ENCODE assay signal across 9 cellular contexts in genomic region chr9:111298831-111299603, GRCh38. TPM values are rescaled to one million over a fixed set of nuclear protein-coding genes. Genes with fewer than 3 reads are reported as not detected.
A peak's percentile ranks its signal among the peaks of the same experiment; 100 is the strongest.
DNase-seq lines count a peak whose midpoint lies in the region; TF ChIP-seq lines count a peak whose summit lies in the region.
"Had no signal": no experiment of that assay in that cellular context is flagged by ENCODE, and none has a peak within 500 bp of the region (broad histone marks: within the 10 kb centered on the region; RNA-seq: fewer than 3 reads in every experiment).

No MANE protein-coding gene starts in this region.

- H3K4me1 Mint-ChIP-seq in MCF 10A (ENCODE audit: insufficient read depth, unreplicated experiment), result peaks cover 6% of the 10 kb centered on the region
- H3K4me1 Mint-ChIP-seq: activated B cell treated with CpG ODN at 0.5 μM for 24 hours had no signal

- POLR2A ChIA-PET in HEK293 (lab: Yijun Ruan, JAX) (no interaction called here), MCF 10A (lab: Yijun Ruan, JAX) (no interaction called here)

- no peak overlapping the region for H3K27ac Mint-ChIP-seq in MCF 10A (ENCODE audit: low read depth, unreplicated experiment)
- H3K27ac Mint-ChIP-seq: activated B cell treated with CpG ODN at 0.5 μM for 24 hours had no signal

- H3K36me3 ChIP-seq in HEK293 (ENCODE audit: control insufficient read depth in 2 of 2, insufficient read depth in 1 of 2, low read length in 2 of 2), result no peaks in the 10 kb centered on the region

- CTCF ChIA-PET in HEK293 (lab: Yijun Ruan, JAX) (interaction anchor here (0.5 to 1.4 kb wide), 19 partner anchors 18 to 1116 kb away, joined by 3 to 6 read pairs (median 3); partner anchors contain the start of gene LPAR1), MCF 10A (lab: Yijun Ruan, JAX) (interaction anchor here (0.5 to 2.0 kb wide), 17 partner anchors 9 to 1252 kb away, joined by 3 to 8 read pairs (median 3); no protein-coding TSS in a partner anchor)

- H3K9me3 Mint-ChIP-seq in MCF 10A (ENCODE audit: unreplicated experiment), result no peaks in the 10 kb centered on the region

- H3K9me3 ChIP-seq in HEK293 (ENCODE audit: control insufficient read depth, insufficient read depth, low read depth, low read length), result no peaks in the 10 kb centered on the region

- H3K4me3 ChIP-seq in HEK293 (ENCODE audit: low read depth, low read length), result no peak overlapping the region

- no peak overlapping the region for H3K4me3 Mint-ChIP-seq in MCF 10A (ENCODE audit: unreplicated experiment)
- H3K4me3 Mint-ChIP-seq: activated B cell treated with CpG ODN at 0.5 μM for 24 hours had no signal

- BruUV-seq in MCF 10A (replicated peaks; lab: Mats Ljungman, UMichigan), result no TSS peak

- H3K27me3 Mint-ChIP-seq in MCF 10A (ENCODE audit: insufficient read depth, unreplicated experiment), result no peaks in the 10 kb centered on the region
- H3K27me3 Mint-ChIP-seq: activated B cell treated with CpG ODN at 0.5 μM for 24 hours had no signal

- TF ChIP-seq CTCF in HEK293 (tag by site-specific recombination; IDR thresholded peaks at IDR 0.05) (no peak), MCF 10A (IDR thresholded peaks at IDR 0.05; ENCODE audit: unreplicated experiment) (peak; percentile 70)

- DNase-seq in DMS 273 treated with DMSO at 0.1 percent for 48 hours (lab: John Stamatoyannopoulos, UW) (peak; percentile 9), NCI-H460 (ENCODE audit: extremely low read depth, low read depth) (peak; percentile 60), MCF 10A (ENCODE audit: unreplicated experiment) (peak; percentile 67), inferior parietal cortex (ENCODE audit: extremely low spot score) (peak; percentile 87), smooth muscle cell of the brain vasculature (ENCODE audit: low read depth, low spot score) (peak; percentile 79)
- no peak for DNase-seq in stimulated activated CD4-positive, alpha-beta T cell treated with anti-CD3 and anti-CD28 coated beads, Interleukin-4, amount 100 ng/mL, for 4 hours
- no peak for DNase-seq in NK-92 treated with Interleukin-12 subunit alpha and Interleukin-12 subunit beta, amount 100 ng/mL, for 24 hours (lab: John Stamatoyannopoulos, UW)
- DNase-seq: activated B cell treated with CpG ODN at 0.5 μM for 24 hours had no signal

- no peak overlapping the region for H3K27ac ChIP-seq in HEK293 (ENCODE audit: extremely low read depth, low read depth, low read length)

- intact Hi-C loops in MCF 10A (cut with micrococcal nuclease), result loop anchor here (1.0 to 5.0 kb wide), 2 partner anchors 262 to 661 kb away; partner anchors contain the start of gene LPAR1

- H3K4me1 ChIP-seq in HEK293 (ENCODE audit: control insufficient read depth, insufficient read depth, low read length), result no peaks in the 10 kb centered on the region

- H3K36me3 Mint-ChIP-seq in MCF 10A (ENCODE audit: insufficient read depth, unreplicated experiment), result no peaks in the 10 kb centered on the region

TF ChIP-seq in HEK293, 187 proteins besides CTCF, POLR2A, EP300 and RAD21:
- TF ChIP-seq ZNF544 (tag by site-specific recombination; IDR thresholded peaks at IDR 0.05), result no peak
- TF ChIP-seq ZNF558 (tag by site-specific recombination; IDR thresholded peaks at IDR 0.05), result 0 out of 2 replicates have a peak, but pooled peaks have one; percentile 24
- peak; percentile 78 for TF ChIP-seq ZNF654 (tag by site-specific recombination; IDR thresholded peaks at IDR 0.05; ENCODE audit: low read depth)
- TF ChIP-seq ZNF660 (tag by site-specific recombination; IDR thresholded peaks at IDR 0.05), result 0 out of 2 replicates have a peak, but pooled peaks have one; percentile 40

RNA-seq across cellular contexts. Expression of gene OR2K2, which starts 31.0 kb away (rescaled TPM):
- not detected in 2 replicates for total RNA-seq in NCI-H460 (2014; rRNA removed; shearing (Covaris generic))
- polyA plus RNA-seq in NCI-H460 (2014; cell fraction: nucleus; rRNA removed), result not detected in 2 replicates
- not detected in 2 replicates for total RNA-seq in MCF 10A (2022)
- total RNA-seq: activated B cell treated with CpG ODN at 0.5 μM for 24 hours had no signal

Comparison
In these comparisons a context has a peak if more than half of its experiments do, and no peak if none do; other contexts are left out.
1. DNase-seq: peak in DMS 273 treated with DMSO at 0.1 percent for 48 hours (single experiment), NCI-H460 (single experiment), MCF 10A (single experiment), inferior parietal cortex (single experiment) and smooth muscle cell of the brain vasculature (single experiment); none in stimulated activated CD4-positive, alpha-beta T cell treated with anti-CD3 and anti-CD28 coated beads, Interleukin-4, amount 100 ng/mL, for 4 hours (0 of 2) and NK-92 treated with Interleukin-12 subunit alpha and Interleukin-12 subunit beta, amount 100 ng/mL, for 24 hours (single experiment).